30 cellular contexts compared by ENCODE assay signal in genomic region chr6:105304366-105304765, GRCh38.
"Had no signal": no experiment of that assay in that cellular context is flagged by ENCODE, and none has a peak within 500 bp of the region (broad histone marks: within the 10 kb centered on the region; RNA-seq: fewer than 3 reads in every experiment).

No MANE protein-coding gene starts in this region.

- H3K9me3 ChIP-seq: esophagus squamous epithelium, gastrocnemius medialis, heart right ventricle, left lung, lower lobe of right lung, mucosa of descending colon had no signal

- H3K4me3 ChIP-seq: coronary artery, dorsolateral prefrontal cortex, esophagus squamous epithelium, gastrocnemius medialis, heart right ventricle, left lung, lower lobe of right lung, mucosa of descending colon had no signal

- H3K4me1 ChIP-seq: esophagus squamous epithelium, left lung, lower lobe of right lung had no signal

- H3K27ac Mint-ChIP-seq: endodermal cell; mesothelial cell of epicardium; naive B cell; naive thymus-derived CD8-positive, alpha-beta T cell had no signal

- DNase-seq: dermis blood vessel endothelial cell; dorsolateral prefrontal cortex; effector CD8-positive, alpha-beta T cell; effector memory CD8-positive, alpha-beta T cell; endodermal cell; erythroblast; esophagus squamous epithelium; foreskin fibroblast; foreskin melanocyte; gastrocnemius medialis; glutamatergic neuron; head of caudate nucleus; heart right ventricle; hippocampal formation; left cardiac atrium; left lung; left ventricle myocardium superior; lower lobe of right lung; mesenchymal stem cell; mucosa of descending colon; naive B cell; naive thymus-derived CD8-positive, alpha-beta T cell had no signal

- H3K4me3 Mint-ChIP-seq: effector memory CD8-positive, alpha-beta T cell; endodermal cell; mesothelial cell of epicardium; naive B cell; naive thymus-derived CD8-positive, alpha-beta T cell had no signal

- H3K27me3 Mint-ChIP-seq: effector memory CD8-positive, alpha-beta T cell; naive B cell; naive thymus-derived CD8-positive, alpha-beta T cell had no signal

- ATAC-seq: effector memory CD8-positive, alpha-beta T cell; esophagus mucosa; gastrocnemius medialis; heart right ventricle; left cardiac atrium; left lung; left ventricle myocardium superior; lower lobe of right lung; mucosa of descending colon; naive thymus-derived CD8-positive, alpha-beta T cell had no signal

- H3K27ac ChIP-seq: coronary artery, dorsolateral prefrontal cortex, epithelial cell of prostate, esophagus squamous epithelium, heart right ventricle, left lung, lower lobe of right lung had no signal

- FAIRE-seq: colon, endometrium, islet of Langerhans, keratinocyte had no signal

- H3K4me1 Mint-ChIP-seq: naive thymus-derived CD8-positive, alpha-beta T cell had no signal

- H3K27me3 ChIP-seq: dorsolateral prefrontal cortex, esophagus squamous epithelium, gastrocnemius medialis, heart right ventricle, left lung had no signal
